19 cellular contexts compared by ENCODE assay signal in the genomic region with DNA sequence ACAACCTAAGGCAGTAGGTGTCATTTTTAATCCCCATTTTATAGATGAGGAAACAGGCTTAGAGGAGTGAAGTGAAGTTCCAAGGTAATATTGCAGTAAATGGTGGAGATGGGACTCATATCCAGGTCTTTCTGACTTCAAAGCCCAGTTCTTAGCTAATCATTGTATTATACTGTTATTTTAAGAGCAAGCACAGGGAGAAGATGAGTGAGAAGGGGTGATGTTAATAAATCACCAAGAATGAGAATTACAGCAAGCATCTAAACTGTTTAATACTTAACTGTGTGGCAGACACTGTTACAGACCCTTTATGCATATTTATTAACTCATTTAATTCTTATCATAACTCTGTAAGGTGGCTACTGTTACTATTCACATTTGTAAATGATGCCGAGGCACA.
"Had no signal": no experiment of that assay in that cellular context is flagged by ENCODE, and none has a peak within 500 bp of the region (broad histone marks: within the 10 kb centered on the region; RNA-seq: fewer than 3 reads in every experiment).

No MANE protein-coding gene starts in this region.

- DNase-seq: KBM-7, MV-4-11, NCI-H1048, NCI-H1105, NCI-H1417 treated with DMSO at 0.1 percent for 48 hours, NCI-H146, NCI-H1694 treated with DMSO at 0.1 percent for 48 hours, NCI-H1930, NCI-H2081, NCI-H2107, NCI-H2227 treated with DMSO at 0.1 percent for 48 hours, NCI-H524, NCI-H526 treated with DMSO at 0.1 percent for 48 hours, NCI-H748 treated with DMSO at 0.1 percent for 48 hours, Right ventricle myocardium superior, RPMI8226, SIG-M5 had no signal

- H3K27ac ChIP-seq: SJSA1, SK-N-MC had no signal

- H3K4me1 ChIP-seq: SJSA1 had no signal

- H3K4me3 ChIP-seq: SJSA1, SK-N-MC had no signal

- H3K27me3 ChIP-seq: SJSA1 had no signal

- H3K9me3 ChIP-seq: SJSA1 had no signal
